In genomic region chr3:18338827-18339226, GRCh38 we compare ENCODE assay signal across 23 cellular contexts.
"Had no signal": no experiment of that assay in that cellular context is flagged by ENCODE, and none has a peak within 500 bp of the region (broad histone marks: within the 10 kb centered on the region; RNA-seq: fewer than 3 reads in every experiment).

No MANE protein-coding gene starts in this region.

- H3K4me3 ChIP-seq: breast epithelium, SJSA1 had no signal

- H3K4me1 ChIP-seq: breast epithelium, SJSA1 had no signal

- H3K27ac ChIP-seq: breast epithelium, SJSA1 had no signal

- H3K27me3 ChIP-seq: breast epithelium, SJSA1 had no signal

- DNase-seq: activated B cell treated with CpG ODN at 0.5 μM for 24 hours; activated CD4-positive, alpha-beta memory T cell treated with anti-CD3 and anti-CD28 coated beads for 36 hours; activated CD4-positive, alpha-beta T cell treated with anti-CD3 and anti-CD28 coated beads for 1 hour; activated CD4-positive, alpha-beta T cell treated with anti-CD3 and anti-CD28 coated beads, Interleukin-2, amount 10 ng/mL, durations not matched to agents 24 days and 14 days; activated CD8-positive, alpha-beta memory T cell treated with anti-CD3 and anti-CD28 coated beads for 24 hours; activated T-cell treated with anti-CD3 and anti-CD28 coated beads, Interleukin-2, amount 50 U/mL, for 48 hours; aorta; KG1; NCI-H1092 treated with DMSO at 0.1 percent for 48 hours; NCI-H1417 treated with DMSO at 0.1 percent for 48 hours; NCI-H1694; NCI-H2029; NCI-H2107; NCI-H2171 treated with DMSO at 0.1 percent for 48 hours; NCI-H226; NCI-H526; NCI-H82; OCI-M1; RPMI8226; SHP77 had no signal

- H3K9me3 ChIP-seq: breast epithelium, SJSA1 had no signal

- ATAC-seq: Panc1 had no signal
